Comparison of ENCODE assay signal across 24 cellular contexts in the genomic region with DNA sequence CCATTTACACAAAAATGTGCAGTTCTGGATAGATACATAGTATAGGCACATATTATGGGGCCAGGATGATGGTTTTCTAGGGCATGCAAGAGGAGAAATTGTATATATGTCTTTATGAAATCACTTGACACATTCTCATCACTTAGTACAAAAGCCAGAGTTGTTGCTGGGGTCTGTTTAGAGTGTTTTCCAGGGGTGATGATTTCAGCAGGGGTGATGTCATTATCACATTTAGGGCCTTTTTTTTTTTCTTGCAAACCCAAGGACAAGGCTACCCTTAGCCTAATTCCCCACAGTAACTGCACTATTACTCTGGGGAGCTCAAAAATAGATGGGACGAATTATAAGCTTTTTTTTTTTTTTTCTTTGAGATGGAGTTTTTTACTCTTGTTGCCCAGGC. TPM values are rescaled to one million over a fixed set of nuclear protein-coding genes. Genes with fewer than 3 reads are reported as not detected.
DNase-seq lines count a peak whose midpoint lies in the region; ATAC-seq and TF ChIP-seq lines count a peak whose summit lies in the region.
"Had no signal": no experiment of that assay in that cellular context is flagged by ENCODE, and none has a peak within 500 bp of the region (broad histone marks: within the 10 kb centered on the region; RNA-seq: fewer than 3 reads in every experiment).

No MANE protein-coding gene starts in this region.

- H3K36me3 ChIP-seq in CD8-positive, alpha-beta T cell (ENCODE audit: insufficient read depth, low read length) = peaks cover 5% of the 10 kb centered on the region
- peaks cover 0 to 21% (median 0%) of the 10 kb centered on the region in 3 experiments for H3K36me3 ChIP-seq in naive thymus-derived CD4-positive, alpha-beta T cell (ENCODE audit: control insufficient read depth in 2 of 3, insufficient read depth in 3 of 3, low read length in 3 of 3)

- no peak for DNase-seq in activated T-cell treated with anti-CD3 and anti-CD28 coated beads, Interleukin-2, amount 50 U/mL, for 72 hours
- no peak for DNase-seq in activated T-cell treated with anti-CD3 and anti-CD28 coated beads, Interleukin-2, amount 50 U/mL, for 48 hours
- DNase-seq in CD8-positive, alpha-beta T cell = no peak
- DNase-seq in WTC11 (ENCODE audit: low spot score) = no peak
- no peak for DNase-seq in neural crest cell (ENCODE audit: low read depth, low spot score)
- DNase-seq in DMS114 treated with DMSO at 0.1 percent for 48 hours (lab: John Stamatoyannopoulos, UW; ENCODE audit: unreplicated experiment) = no peak
- DNase-seq in AG20443 (ENCODE audit: low spot score) = no peak
- DNase-seq in naive thymus-derived CD4-positive, alpha-beta T cell = no peak
- DNase-seq: CD8-positive, alpha-beta memory T cell; DMS53; GDM1; KG1; NCI-H1105; NCI-H146; NCI-H2029; NCI-H226; NCI-H510A treated with DMSO at 0.1 percent for 48 hours; NCI-H748 treated with DMSO at 0.1 percent for 48 hours; SHP77 treated with DMSO at 0.1 percent for 48 hours had no signal

- H3K9me3 Mint-ChIP-seq in activated T-cell treated with anti-CD3 and anti-CD28 coated beads, Interleukin-2, amount 50 U/mL, for 72 hours = no peaks in the 10 kb centered on the region
- no peaks in the 10 kb centered on the region for H3K9me3 Mint-ChIP-seq in CD8-positive, alpha-beta T cell
- no peaks in the 10 kb centered on the region for H3K9me3 Mint-ChIP-seq in WTC11
- H3K9me3 Mint-ChIP-seq in neural crest cell = no peaks in the 10 kb centered on the region
- H3K9me3 Mint-ChIP-seq in naive thymus-derived CD4-positive, alpha-beta T cell = no peaks in the 10 kb centered on the region
- H3K9me3 Mint-ChIP-seq: CD8-positive, alpha-beta memory T cell had no signal

- H3K4me1 ChIP-seq in CD8-positive, alpha-beta T cell (ENCODE audit: insufficient read depth, low read length) = peaks cover 23% of the 10 kb centered on the region
- peaks cover 7 to 22% of the 10 kb centered on the region in 2 donors for H3K4me1 ChIP-seq in naive thymus-derived CD4-positive, alpha-beta T cell (ENCODE audit: control insufficient read depth in 2 of 2, insufficient read depth in 2 of 2, low read length in 2 of 2)

- CTCF ChIA-PET in CD8-positive, alpha-beta T cell (lab: Charles Lee) = interaction anchor here (1.3 kb wide), 1 partner anchor 11 kb away, joined by 3 read pairs; no protein-coding TSS in a partner anchor
- CTCF ChIA-PET in WTC11 (lab: Charles Lee) = interaction anchor here (0.6 to 3.4 kb wide), 4 partner anchors 13 to 192 kb away, joined by 3 to 18 read pairs (median 12); no protein-coding TSS in a partner anchor
- CTCF ChIA-PET in naive thymus-derived CD4-positive, alpha-beta T cell (lab: Charles Lee) = no interaction called here

- no peaks in the 10 kb centered on the region for H3K9me3 ChIP-seq in CD8-positive, alpha-beta T cell (ENCODE audit: low read length)
- H3K9me3 ChIP-seq in naive thymus-derived CD4-positive, alpha-beta T cell (ENCODE audit: control insufficient read depth in 2 of 3, low read length in 3 of 3) = no peaks in the 10 kb centered on the region
- H3K9me3 ChIP-seq: BLaER1 treated with 17β-estradiol and CSF1 and Interleukin-3, amounts not matched to agents 10 nM and 100 nM had no signal

- peaks cover 2 to 13% of the 10 kb centered on the region in 2 donors for H3K36me3 Mint-ChIP-seq in activated T-cell treated with anti-CD3 and anti-CD28 coated beads, Interleukin-2, amount 50 U/mL, for 72 hours (ENCODE audit: insufficient read depth in 2 of 2)
- H3K36me3 Mint-ChIP-seq in CD8-positive, alpha-beta T cell = peaks cover 21% of the 10 kb centered on the region
- peaks cover 43% of the 10 kb centered on the region for H3K36me3 Mint-ChIP-seq in WTC11
- H3K36me3 Mint-ChIP-seq in neural crest cell (ENCODE audit: low read depth) = peaks cover 3% of the 10 kb centered on the region
- H3K36me3 Mint-ChIP-seq in naive thymus-derived CD4-positive, alpha-beta T cell = peaks cover 0 to 16% (median 9%) of the 10 kb centered on the region in 5 donors

- H3K27me3 ChIP-seq in CD8-positive, alpha-beta T cell (ENCODE audit: insufficient read depth, low read length) = no peaks in the 10 kb centered on the region
- H3K27me3 ChIP-seq in naive thymus-derived CD4-positive, alpha-beta T cell (ENCODE audit: control insufficient read depth in 2 of 2, insufficient read depth in 2 of 2, low read length in 2 of 2) = no peaks in the 10 kb centered on the region
- H3K27me3 ChIP-seq: BLaER1 treated with 17β-estradiol and CSF1 and Interleukin-3, amounts not matched to agents 10 nM and 100 nM had no signal

- intact Hi-C loops in CD8-positive, alpha-beta T cell (cut with DNase I, micrococcal nuclease) = no loop called here
- intact Hi-C loops in naive thymus-derived CD4-positive, alpha-beta T cell (cut with micrococcal nuclease) = loop anchor here (5.0 to 10.0 kb wide), 4 partner anchors 157 to 1082 kb away; a partner anchor contains a TSS

- no peak for ATAC-seq in activated T-cell treated with anti-CD3 and anti-CD28 coated beads, Interleukin-2, amount 50 U/mL, for 72 hours (replicated peaks in 1 of 2)
- ATAC-seq in CD8-positive, alpha-beta T cell = no peak
- no peak for ATAC-seq in WTC11
- no peak for ATAC-seq in naive thymus-derived CD4-positive, alpha-beta T cell

- TF ChIP-seq CTCF in CD8-positive, alpha-beta T cell (IDR thresholded peaks at IDR 0.05) = no peak
- no peak for TF ChIP-seq CTCF in WTC11 (IDR thresholded peaks at IDR 0.05)
- TF ChIP-seq CTCF in neural crest cell (conservative IDR thresholded peaks at IDR 0.05) = no peak

- POLR2A ChIA-PET in CD8-positive, alpha-beta T cell (lab: Charles Lee) = interaction anchor here (1.6 kb wide), 1 partner anchor 56 kb away, joined by 4 read pairs; no protein-coding TSS in a partner anchor
- POLR2A ChIA-PET in WTC11 (lab: Charles Lee) = interaction anchor here (0.6 kb wide), 2 partner anchors 125 to 192 kb away, joined by 3 read pairs; no protein-coding TSS in a partner anchor
- POLR2A ChIA-PET in naive thymus-derived CD4-positive, alpha-beta T cell (lab: Charles Lee) = no interaction called here

- H3K4me3 ChIP-seq in CD8-positive, alpha-beta T cell (ENCODE audit: low read depth, low read length) = no peak overlapping the region
- H3K4me3 ChIP-seq in naive thymus-derived CD4-positive, alpha-beta T cell (ENCODE audit: low read length) = no peak overlapping the region
- H3K4me3 ChIP-seq: BLaER1 treated with 17β-estradiol and CSF1 and Interleukin-3, amounts not matched to agents 10 nM and 100 nM; SK-N-MC had no signal

- no peak overlapping the region for H3K4me3 Mint-ChIP-seq in activated T-cell treated with anti-CD3 and anti-CD28 coated beads, Interleukin-2, amount 50 U/mL, for 72 hours
- no peak overlapping the region for H3K4me3 Mint-ChIP-seq in CD8-positive, alpha-beta T cell
- H3K4me3 Mint-ChIP-seq in WTC11 (peak overlapping the region; percentile 61; the same call in 1 of the 2 replicates), neural crest cell (peak overlapping the region; percentile 6)
- H3K4me3 Mint-ChIP-seq in naive thymus-derived CD4-positive, alpha-beta T cell = peak overlapping the region in 2 of 10 donors; percentile 0 to 6

- peaks cover 51% of the 10 kb centered on the region for H3K4me1 Mint-ChIP-seq in activated T-cell treated with anti-CD3 and anti-CD28 coated beads, Interleukin-2, amount 50 U/mL, for 72 hours (ENCODE audit: low read depth)
- peaks cover 35% of the 10 kb centered on the region for H3K4me1 Mint-ChIP-seq in CD8-positive, alpha-beta T cell (ENCODE audit: low read depth)
- H3K4me1 Mint-ChIP-seq in WTC11 = peaks cover 42% of the 10 kb centered on the region
- H3K4me1 Mint-ChIP-seq in neural crest cell = peaks cover 32% of the 10 kb centered on the region
- H3K4me1 Mint-ChIP-seq in naive thymus-derived CD4-positive, alpha-beta T cell = peaks cover 10 to 48% (median 38%) of the 10 kb centered on the region in 7 donors

- peak overlapping the region; percentile 4 for H3K27ac Mint-ChIP-seq in activated T-cell treated with anti-CD3 and anti-CD28 coated beads, Interleukin-2, amount 50 U/mL, for 72 hours
- peak overlapping the region; percentile 8 for H3K27ac Mint-ChIP-seq in CD8-positive, alpha-beta T cell
- H3K27ac Mint-ChIP-seq in WTC11 = no peak overlapping the region
- no peak overlapping the region for H3K27ac Mint-ChIP-seq in neural crest cell (ENCODE audit: unreplicated experiment)
- H3K27ac Mint-ChIP-seq in naive thymus-derived CD4-positive, alpha-beta T cell = peak overlapping the region in 1 of 9 donors; percentile 41

- no peak overlapping the region for H3K27ac ChIP-seq in CD8-positive, alpha-beta T cell (ENCODE audit: low read depth, low read length)
- no peak overlapping the region for H3K27ac ChIP-seq in naive thymus-derived CD4-positive, alpha-beta T cell (ENCODE audit: low read depth, low read length)
- H3K27ac ChIP-seq: HL-60, SK-N-MC had no signal

- H3K27me3 Mint-ChIP-seq in activated T-cell treated with anti-CD3 and anti-CD28 coated beads, Interleukin-2, amount 50 U/mL, for 72 hours (ENCODE audit: low read depth) = no peaks in the 10 kb centered on the region
- H3K27me3 Mint-ChIP-seq in CD8-positive, alpha-beta T cell (ENCODE audit: low read depth) = no peaks in the 10 kb centered on the region
- H3K27me3 Mint-ChIP-seq in WTC11 (ENCODE audit: low read depth) (no peaks in the 10 kb centered on the region), neural crest cell (ENCODE audit: low read depth) (no peaks in the 10 kb centered on the region)
- no peaks in the 10 kb centered on the region for H3K27me3 Mint-ChIP-seq in naive thymus-derived CD4-positive, alpha-beta T cell
- H3K27me3 Mint-ChIP-seq: CD8-positive, alpha-beta memory T cell had no signal

RNA-seq across cellular contexts. Expression of a gene that starts 3.6 kb away (rescaled TPM):
- total RNA-seq in activated T-cell treated with anti-CD3 and anti-CD28 coated beads, Interleukin-2, amount 50 U/mL, for 72 hours = 10 to 100 TPM; 26.0 to 39.7 TPM
- 10 to 100 TPM; 18.9 to 20.9 TPM for total RNA-seq in CD8-positive, alpha-beta T cell
- total RNA-seq in WTC11 (2021) (96.1 to 104 TPM (median 102 TPM) in 3 replicates), neural crest cell (32.6 and 33.2 TPM in 2 replicates)
- 10 to 100 TPM; 37.7 to 64.0 (median 40.2) TPM for total RNA-seq in naive thymus-derived CD4-positive, alpha-beta T cell
- polyA plus RNA-seq in naive thymus-derived CD4-positive, alpha-beta T cell = 1 to 10 TPM; 5.1 to 9.2 TPM

RNA-seq across cellular contexts. Expression of a gene that starts 21.2 kb away (rescaled TPM):
- total RNA-seq in activated T-cell treated with anti-CD3 and anti-CD28 coated beads, Interleukin-2, amount 50 U/mL, for 72 hours = not detected
- not detected for total RNA-seq in CD8-positive, alpha-beta T cell
- total RNA-seq in WTC11 (2021) (not detected in 3 replicates), neural crest cell (not detected in 2 replicates)
- total RNA-seq in naive thymus-derived CD4-positive, alpha-beta T cell = under 1 TPM in 1 of 5 experiments, not detected in 4; 0.54 TPM
- polyA plus RNA-seq in naive thymus-derived CD4-positive, alpha-beta T cell = not detected
- total RNA-seq: A673; CD8-positive, alpha-beta memory T cell; HT-29 had no signal
- polyA plus RNA-seq: CD8-positive, alpha-beta memory T cell had no signal

RNA-seq across cellular contexts. Expression of a gene that starts 56.2 kb away (rescaled TPM):
- total RNA-seq in activated T-cell treated with anti-CD3 and anti-CD28 coated beads, Interleukin-2, amount 50 U/mL, for 72 hours = 10 to 100 TPM; 27.8 to 31.6 TPM
- under 1 TPM in 1 of 2 experiments, not detected in 1; 0.31 TPM for total RNA-seq in CD8-positive, alpha-beta T cell
- total RNA-seq in WTC11 (2021) = 52.4 to 57.6 TPM (median 54.7 TPM) in 3 replicates
- 58.4 and 63.0 TPM in 2 replicates for total RNA-seq in neural crest cell
- 10 to 100 TPM in 1 of 5 experiments, under 1 TPM in 1, not detected in 3; 0.61 to 20.7 TPM for total RNA-seq in naive thymus-derived CD4-positive, alpha-beta T cell
- not detected for polyA plus RNA-seq in naive thymus-derived CD4-positive, alpha-beta T cell
- polyA plus RNA-seq: CD8-positive, alpha-beta memory T cell had no signal

RNA-seq across cellular contexts. Expression of a gene that starts 56.7 kb away (rescaled TPM):
- 10 to 100 TPM; 38.3 to 41.9 TPM for total RNA-seq in activated T-cell treated with anti-CD3 and anti-CD28 coated beads, Interleukin-2, amount 50 U/mL, for 72 hours
- 1 to 10 TPM; 5.2 to 8.7 TPM for total RNA-seq in CD8-positive, alpha-beta T cell
- total RNA-seq in WTC11 (2021) (9.9 to 13.4 TPM (median 11.0 TPM) in 3 replicates), neural crest cell (37.2 and 40.5 TPM in 2 replicates)
- 10 to 100 TPM; 10.8 to 35.9 (median 34.9) TPM for total RNA-seq in naive thymus-derived CD4-positive, alpha-beta T cell
- 10 to 100 TPM; 48.6 to 65.5 TPM for polyA plus RNA-seq in naive thymus-derived CD4-positive, alpha-beta T cell

Comparison
In these comparisons a context has a peak if more than half of its experiments do, and no peak if none do; other contexts are left out.
1. H3K27ac Mint-ChIP-seq: peak in activated T-cell treated with anti-CD3 and anti-CD28 coated beads, Interleukin-2, amount 50 U/mL, for 72 hours (single experiment) and CD8-positive, alpha-beta T cell (single experiment); none in WTC11 (single experiment) and neural crest cell (single experiment).
2. H3K4me3 Mint-ChIP-seq: peak in WTC11 (single experiment) and neural crest cell (single experiment); none in activated T-cell treated with anti-CD3 and anti-CD28 coated beads, Interleukin-2, amount 50 U/mL, for 72 hours (0 of 2) and CD8-positive, alpha-beta T cell (single experiment).
3. intact Hi-C loops: an anchor here in naive thymus-derived CD4-positive, alpha-beta T cell (5.0 to 10.0 kb wide); none called in CD8-positive, alpha-beta T cell.